In genomic region chr1:211680752-211681327, GRCh38 we compare ENCODE assay signal across 8 cellular contexts. TPM values are rescaled to one million over a fixed set of nuclear protein-coding genes. Genes with fewer than 3 reads are reported as not detected.
DNase-seq lines count a peak whose midpoint lies in the region; ATAC-seq lines count a peak whose summit lies in the region.

No MANE protein-coding gene starts in this region.

- ATAC-seq in GM21528 (IDR thresholded peaks at IDR 0.05; ENCODE audit: low FRiP score, unreplicated experiment), result peak; percentile 69
- peak; percentile 94 for ATAC-seq in effector memory CD8-positive, alpha-beta T cell (replicated peaks)

- no peaks in the 10 kb centered on the region for H3K9me3 Mint-ChIP-seq in effector memory CD8-positive, alpha-beta T cell

- DNase-seq in DMS153 (lab: John Stamatoyannopoulos, UW), result peak; percentile 87
- DNase-seq in HuH-7 (ENCODE audit: low spot score), result peak; percentile 70
- peak; percentile 48 for DNase-seq in NOMO-1 treated with dmso at 0.1 percent for 144 hours (lab: John Stamatoyannopoulos, UW; ENCODE audit: unreplicated experiment)
- DNase-seq in activated CD8-positive, alpha-beta memory T cell treated with anti-CD3 and anti-CD28 coated beads for 24 hours, result peak; percentile 70
- DNase-seq in effector memory CD8-positive, alpha-beta T cell, result peak; percentile 49 to 60 (median 56)
- DNase-seq in mucosa of gallbladder (ENCODE audit: low spot score), result peak; percentile 64
- peak; percentile 40 to 41 for DNase-seq in stimulated activated CD8-positive, alpha-beta memory T cell treated with anti-CD3 and anti-CD28 coated beads, Interleukin-7, amount 100 ng/mL, for 1 hour (ENCODE audit: low read depth in 2 of 2)

- no peaks in the 10 kb centered on the region for H3K27me3 Mint-ChIP-seq in effector memory CD8-positive, alpha-beta T cell

- H3K4me3 Mint-ChIP-seq in effector memory CD8-positive, alpha-beta T cell, result peak overlapping the region; percentile 34 to 49

- peak overlapping the region; percentile 90 to 92 for H3K27ac Mint-ChIP-seq in effector memory CD8-positive, alpha-beta T cell

- H3K4me1 Mint-ChIP-seq in effector memory CD8-positive, alpha-beta T cell (ENCODE audit: low read depth in 2 of 2), result peaks cover 11 to 12% of the 10 kb centered on the region in 2 donors

- H3K36me3 Mint-ChIP-seq in effector memory CD8-positive, alpha-beta T cell (ENCODE audit: insufficient read depth), result no peaks in the 10 kb centered on the region

RNA-seq across cellular contexts. Expression of gene NEK2, which starts 5.4 kb away (rescaled TPM):
- total RNA-seq in mucosa of gallbladder, result 1.3 TPM

Comparison
In these comparisons a context has a peak if more than half of its experiments do, and no peak if none do; other contexts are left out.
1. Peak in every context shown above with its lines: DNase-seq and ATAC-seq.